Comparison of ENCODE assay signal across 23 cellular contexts in genomic region chr5:147821791-147822190, GRCh38. TPM values are rescaled to one million over a fixed set of nuclear protein-coding genes. Genes with fewer than 3 reads are reported as not detected.
DNase-seq lines count a peak whose midpoint lies in the region; TF ChIP-seq lines count a peak whose summit lies in the region.
"Had no signal": no experiment of that assay in that cellular context is flagged by ENCODE, and none has a peak within 500 bp of the region (broad histone marks: within the 10 kb centered on the region; RNA-seq: fewer than 3 reads in every experiment).

No MANE protein-coding gene starts in this region.

- no peak overlapping the region for H4K8ac ChIP-seq in neuronal stem cell (ENCODE audit: low read depth, low read length)
- H4K8ac ChIP-seq in H9 (replicated peaks; ENCODE audit: insufficient read length, low read depth, low read length): no peak overlapping the region

- H3K27ac ChIP-seq in BLaER1 treated with 17β-estradiol and CSF1 and Interleukin-3, amounts not matched to agents 10 nM and 100 nM: peak overlapping the region in 6 of 11 experiments; percentile 0 to 56 (median 16); a peak in 6 of 22 replicates
- H3K27ac ChIP-seq in Karpas-422 (ENCODE audit: low read length): no peak overlapping the region
- H3K27ac ChIP-seq in neuronal stem cell (replicated peaks; ENCODE audit: low read length): no peak overlapping the region
- H3K27ac ChIP-seq in H9 (ENCODE audit: insufficient read length, low read depth, low read length): no peak overlapping the region
- no peak overlapping the region for H3K27ac ChIP-seq in sigmoid colon
- no peak overlapping the region for H3K27ac ChIP-seq in RWPE1

- no peak overlapping the region for H4K5ac ChIP-seq in H9 (ENCODE audit: insufficient read length, low read depth, low read length)

- no peaks in the 10 kb centered on the region for H3K79me1 ChIP-seq in neuronal stem cell (ENCODE audit: low read depth, low read length)
- no peaks in the 10 kb centered on the region for H3K79me1 ChIP-seq in H9 (ENCODE audit: insufficient read depth, low read depth, low read length, poor library complexity, severe bottlenecking)

- H4K20me1 ChIP-seq in BLaER1 treated with 17β-estradiol and CSF1 and Interleukin-3, amounts not matched to agents 10 nM and 100 nM: no peaks in the 10 kb centered on the region
- H4K20me1 ChIP-seq in Karpas-422 (ENCODE audit: insufficient read depth, low read depth, low read length) (no peaks in the 10 kb centered on the region), H9 (ENCODE audit: control insufficient read depth, insufficient read depth, insufficient read length) (no peaks in the 10 kb centered on the region)

- H3K23me2 ChIP-seq in H9 (ENCODE audit: insufficient read length, low read depth, low read length, poor library complexity, severe bottlenecking): no peaks in the 10 kb centered on the region

- no peak overlapping the region for H3K56ac ChIP-seq in H9 (ENCODE audit: insufficient read length, low read depth, low read length)

- H3K18ac ChIP-seq in neuronal stem cell (ENCODE audit: low read length): no peak overlapping the region
- H3K18ac ChIP-seq in H9 (ENCODE audit: insufficient read length, low read depth, low read length): no peak overlapping the region

- no peaks in the 10 kb centered on the region for H3K9me3 ChIP-seq in BLaER1 treated with 17β-estradiol and CSF1 and Interleukin-3, amounts not matched to agents 10 nM and 100 nM (replicated peaks in 1 of 11)
- H3K9me3 ChIP-seq in Karpas-422 (ENCODE audit: low read length) (no peaks in the 10 kb centered on the region), neuronal stem cell (replicated peaks in 1 of 2; ENCODE audit: control insufficient read depth in 2 of 2, insufficient read depth in 1 of 2, low read depth in 1 of 2, low read length in 2 of 2) (no peaks in the 10 kb centered on the region), H9 (ENCODE audit: control insufficient read depth, low read depth, low read length) (no peaks in the 10 kb centered on the region), sigmoid colon (no peaks in the 10 kb centered on the region)
- H3K9me3 ChIP-seq: MG63 had no signal

- no peak overlapping the region for H3K4me3 Mint-ChIP-seq in dendritic cell treated with granulocyte-macrophage colony-stimulating factor and Interleukin-4, amounts not matched to agents 40 ng/mL and 50 ng/mL, for 4 days
- no peak overlapping the region for H3K4me3 Mint-ChIP-seq in H9

- no peak for DNase-seq in Karpas-422
- DNase-seq in neuronal stem cell (ENCODE audit: low spot score): no peak
- no peak for DNase-seq in H9
- no peak for DNase-seq in NCI-H2171 treated with DMSO at 0.1 percent for 48 hours (lab: John Stamatoyannopoulos, UW)
- no peak for DNase-seq in sigmoid colon
- no peak for DNase-seq in RWPE1 (ENCODE audit: low spot score)
- DNase-seq: C1 segment of cervical spinal cord, DMS153, GDM1, MG63, NCI-H1092, NCI-H1436 treated with DMSO at 0.1 percent for 48 hours, NCI-H2029, NCI-H2171, NCI-H446 treated with DMSO at 0.1 percent for 48 hours, NCI-H748 treated with DMSO at 0.1 percent for 48 hours, OCI-M1, RPMI8226, SIG-M5 had no signal

- no peak overlapping the region for H2BK20ac ChIP-seq in H9 (ENCODE audit: low read depth, low read length, poor library complexity, severe bottlenecking)

- POLR2A ChIA-PET in RWPE1 (lab: Yijun Ruan, JAX; ENCODE audit: low non-redundant PET): no interaction called here

- no peak for TF ChIP-seq POLR2A in sigmoid colon (IDR thresholded peaks at IDR 0.05)

- H3K27ac Mint-ChIP-seq in dendritic cell treated with granulocyte-macrophage colony-stimulating factor and Interleukin-4, amounts not matched to agents 40 ng/mL and 50 ng/mL, for 4 days: peak overlapping the region; percentile 67
- H3K27ac Mint-ChIP-seq in H9: no peak overlapping the region

- TF ChIP-seq EP300 in sigmoid colon (IDR thresholded peaks at IDR 0.05): no peak

- H3T11ph ChIP-seq in H9 (ENCODE audit: low read length): no peak overlapping the region

- no peak overlapping the region for H4K91ac ChIP-seq in neuronal stem cell (ENCODE audit: low read depth, low read length, poor library complexity)
- H4K91ac ChIP-seq in H9 (ENCODE audit: insufficient read length, low read depth, low read length): no peak overlapping the region

- no peaks in the 10 kb centered on the region for H3K9me3 Mint-ChIP-seq in dendritic cell treated with granulocyte-macrophage colony-stimulating factor and Interleukin-4, amounts not matched to agents 40 ng/mL and 50 ng/mL, for 4 days
- no peaks in the 10 kb centered on the region for H3K9me3 Mint-ChIP-seq in H9

- no peaks in the 10 kb centered on the region for H3K36me3 Mint-ChIP-seq in dendritic cell treated with granulocyte-macrophage colony-stimulating factor and Interleukin-4, amounts not matched to agents 40 ng/mL and 50 ng/mL, for 4 days (ENCODE audit: low read depth)
- H3K36me3 Mint-ChIP-seq in H9 (ENCODE audit: insufficient read depth in 1 of 3, low read depth in 3 of 3): no peaks in the 10 kb centered on the region

- H3K79me2 ChIP-seq in Karpas-422 (ENCODE audit: low read length): no peaks in the 10 kb centered on the region
- no peaks in the 10 kb centered on the region for H3K79me2 ChIP-seq in H9 (ENCODE audit: insufficient read depth, low read length)

- H3K23ac ChIP-seq in neuronal stem cell (ENCODE audit: low read depth, low read length, poor library complexity): no peak overlapping the region
- H3K23ac ChIP-seq in H9 (ENCODE audit: insufficient read length, low read depth, low read length): no peak overlapping the region

- H3K27me3 ChIP-seq in BLaER1 treated with 17β-estradiol and CSF1 and Interleukin-3, amounts not matched to agents 10 nM and 100 nM: no peaks in the 10 kb centered on the region
- H3K27me3 ChIP-seq in Karpas-422 (ENCODE audit: low read length) (no peaks in the 10 kb centered on the region), neuronal stem cell (ENCODE audit: control insufficient read depth in 3 of 3, insufficient read depth in 3 of 3, low read depth in 1 of 3, low read length in 3 of 3) (no peaks in the 10 kb centered on the region), H9 (ENCODE audit: insufficient read depth, low read length) (no peaks in the 10 kb centered on the region), sigmoid colon (no peaks in the 10 kb centered on the region)

- H3K27me3 Mint-ChIP-seq in dendritic cell treated with granulocyte-macrophage colony-stimulating factor and Interleukin-4, amounts not matched to agents 40 ng/mL and 50 ng/mL, for 4 days: no peaks in the 10 kb centered on the region
- H3K27me3 Mint-ChIP-seq in H9 (ENCODE audit: low read depth): no peaks in the 10 kb centered on the region

- H2BK5ac ChIP-seq in neuronal stem cell (ENCODE audit: low read length) (no peak overlapping the region), H9 (ENCODE audit: insufficient read length, low read length) (no peak overlapping the region)

- intact Hi-C loops in dendritic cell treated with granulocyte-macrophage colony-stimulating factor and Interleukin-4, amounts not matched to agents 40 ng/mL and 50 ng/mL, for 4 days (cut with micrococcal nuclease): loop anchor here (1.0 to 10.0 kb wide), 2 partner anchors 193 to 367 kb away; no protein-coding TSS in a partner anchor
- intact Hi-C loops in sigmoid colon (cut with DNase I): loop anchor here (1.0 kb wide), 1 partner anchor 193 kb away; no protein-coding TSS in a partner anchor

- H2AK5ac ChIP-seq in neuronal stem cell (ENCODE audit: low read depth, low read length) (no peak overlapping the region), H9 (ENCODE audit: insufficient read length, low read length) (no peak overlapping the region)

- H3K14ac ChIP-seq in neuronal stem cell (ENCODE audit: low read length) (no peak overlapping the region), H9 (ENCODE audit: insufficient read depth, low read length) (no peak overlapping the region)

- H3K4me1 ChIP-seq in BLaER1 treated with 17β-estradiol and CSF1 and Interleukin-3, amounts not matched to agents 10 nM and 100 nM: peaks cover 0 to 67% (median 8%) of the 10 kb centered on the region in 10 experiments; a peak in 11 of 20 replicates
- H3K4me1 ChIP-seq in Karpas-422 (ENCODE audit: low read length) (peaks cover 25% of the 10 kb centered on the region), neuronal stem cell (ENCODE audit: control insufficient read depth in 2 of 2, insufficient read depth in 1 of 2, low read depth in 1 of 2, low read length in 2 of 2) (peaks cover 0 to 1% of the 10 kb centered on the region in 2 donors), H9 (ENCODE audit: insufficient read depth, low read length) (no peaks in the 10 kb centered on the region), sigmoid colon (peaks cover 0 to 10% (median 0%) of the 10 kb centered on the region in 4 donors)

- H2BK15ac ChIP-seq in neuronal stem cell (ENCODE audit: low read length) (no peak overlapping the region), H9 (ENCODE audit: low read depth, low read length) (no peak overlapping the region)

- H3K4ac ChIP-seq in neuronal stem cell (ENCODE audit: low read length) (no peak overlapping the region), H9 (ENCODE audit: low read depth, low read length) (no peak overlapping the region)

- CTCF ChIA-PET in RWPE1 (lab: Yijun Ruan, JAX): interaction anchor here (1.1 to 2.3 kb wide), 2 partner anchors 183 to 193 kb away, joined by 4 to 69 read pairs; no protein-coding TSS in a partner anchor

- H2BK12ac ChIP-seq in neuronal stem cell (ENCODE audit: low read length): no peak overlapping the region
- H2BK12ac ChIP-seq in H9 (ENCODE audit: insufficient read length, low read depth, low read length): no peak overlapping the region

- H2BK120ac ChIP-seq in neuronal stem cell (ENCODE audit: low read depth, low read length): no peak overlapping the region
- no peak overlapping the region for H2BK120ac ChIP-seq in H9 (ENCODE audit: low read depth, low read length, poor library complexity, severe bottlenecking)

- H3K4me2 ChIP-seq in BLaER1 treated with 17β-estradiol and CSF1 and Interleukin-3, amounts not matched to agents 10 nM and 100 nM: peak overlapping the region in 9 of 11 experiments; percentile 2 to 85 (median 38); a peak in 12 of 22 replicates
- H3K4me2 ChIP-seq in Karpas-422 (ENCODE audit: low read depth, low read length, poor library complexity, severe bottlenecking): no peak overlapping the region
- no peak overlapping the region for H3K4me2 ChIP-seq in neuronal stem cell (ENCODE audit: insufficient read depth, low read length, poor library complexity, severe bottlenecking)
- H3K4me2 ChIP-seq in H9 (ENCODE audit: insufficient read depth, insufficient read length, low read length): no peak overlapping the region

- H3K36me3 ChIP-seq in BLaER1 treated with 17β-estradiol and CSF1 and Interleukin-3, amounts not matched to agents 10 nM and 100 nM: no peaks in the 10 kb centered on the region
- H3K36me3 ChIP-seq in Karpas-422 (ENCODE audit: insufficient read depth, low read length) (no peaks in the 10 kb centered on the region), neuronal stem cell (replicated peaks in 1 of 2; ENCODE audit: control insufficient read depth in 2 of 2, insufficient read depth in 2 of 2, low read length in 2 of 2) (no peaks in the 10 kb centered on the region), sigmoid colon (no peaks in the 10 kb centered on the region)
- H3K36me3 ChIP-seq: MG63 had no signal

- TF ChIP-seq CTCF in H9 (conservative IDR thresholded peaks at IDR 0.05) (no peak), sigmoid colon (IDR thresholded peaks at IDR 0.05) (no peak), RWPE1 (conservative IDR thresholded peaks at IDR 0.05; ENCODE audit: low read depth) (no peak)

- WGBS in neuronal stem cell (ENCODE audit: extremely low coverage in 2 of 2, insufficient read length in 2 of 2, insufficient replicate concordance in 1 of 2), 2 donors: no CpG with 5 or more reads among the region's 4 CpGs
- no CpG with 5 or more reads among the region's 4 CpGs for WGBS in H9 (ENCODE audit: extremely low coverage, insufficient read length, low lambda C conversion rate)
- 91 to 92% methylated on average over 4 of the region's 4 CpGs for WGBS in sigmoid colon, 2 donors

- peaks cover 34% of the 10 kb centered on the region for H3K4me1 Mint-ChIP-seq in dendritic cell treated with granulocyte-macrophage colony-stimulating factor and Interleukin-4, amounts not matched to agents 40 ng/mL and 50 ng/mL, for 4 days (ENCODE audit: low read depth)
- H3K4me1 Mint-ChIP-seq in H9: peaks cover 2 to 12% of the 10 kb centered on the region in 2 experiments; a peak in 2 of 4 replicates

- H3K9me2 ChIP-seq in Karpas-422 (replicated peaks; ENCODE audit: insufficient read depth, low read length): no peaks in the 10 kb centered on the region

- H3K4me3 ChIP-seq in BLaER1 treated with 17β-estradiol and CSF1 and Interleukin-3, amounts not matched to agents 10 nM and 100 nM: no peak overlapping the region
- H3K4me3 ChIP-seq in Karpas-422 (ENCODE audit: low read length) (no peak overlapping the region), neuronal stem cell (ENCODE audit: low read length in 2 of 2) (no peak overlapping the region), sigmoid colon (no peak overlapping the region)
- H3K4me3 ChIP-seq: MG63 had no signal

- H3K9ac ChIP-seq in BLaER1 treated with 17β-estradiol and CSF1 and Interleukin-3, amounts not matched to agents 10 nM and 100 nM: 0 out of 22 replicates have a peak overlapping the region, but pooled peaks of 1 of the 11 experiments have one; percentile 3
- no peak overlapping the region for H3K9ac ChIP-seq in Karpas-422 (ENCODE audit: low read length)
- no peak overlapping the region for H3K9ac ChIP-seq in neuronal stem cell (ENCODE audit: low read depth, low read length, poor library complexity)
- H3K9ac ChIP-seq in H9 (ENCODE audit: extremely low read depth, insufficient read length, low read length): no peak overlapping the region

- H2AFZ ChIP-seq in Karpas-422 (ENCODE audit: low read length) (peak overlapping the region; percentile 16; the same call in 1 of the 2 replicates), neuronal stem cell (ENCODE audit: low read length) (peak overlapping the region; percentile 52), H9 (ENCODE audit: low read length) (no peak overlapping the region)

RNA-seq across cellular contexts. Expression of gene SPINK1, which starts 9.7 kb away (rescaled TPM):
- not detected in 2 replicates for total RNA-seq in Karpas-422 (2014; rRNA removed; shearing (Covaris generic); ENCODE audit: low replicate concordance)
- polyA plus RNA-seq in neuronal stem cell (2013, experiment 1 of 2): not detected
- polyA plus RNA-seq in neuronal stem cell (2013, experiment 2 of 2): not detected
- 2.0 and 3.1 TPM in 2 replicates for total RNA-seq in H9 (2021)
- 1 to 10 TPM in 1 of 4 donors, not detected in 3; 4.6 TPM for total RNA-seq in sigmoid colon
- 100 to 1,000 TPM; 164 to 537 (median 283) TPM for polyA plus RNA-seq in sigmoid colon
- total RNA-seq: T-helper 1 cell treated with Interleukin-12 subunit alpha and Interleukin-12 subunit beta and Interleukin-4 antibody, amounts not matched to agents 30 ng/mL and 1 ng/mL, for 36 hours had no signal

RNA-seq across cellular contexts. Expression of gene JAKMIP2, which starts 39.3 kb away (rescaled TPM):
- 39.5 and 58.7 TPM in 2 replicates for total RNA-seq in Karpas-422 (2014; rRNA removed; shearing (Covaris generic); ENCODE audit: low replicate concordance)
- 32.6 TPM for polyA plus RNA-seq in neuronal stem cell (2013, experiment 1 of 2)
- polyA plus RNA-seq in neuronal stem cell (2013, experiment 2 of 2): 33.8 TPM
- total RNA-seq in H9 (2021) (5.4 and 6.4 TPM in 2 replicates), sigmoid colon (1 to 10 TPM; 2.5 to 8.9 (median 4.4) TPM)
- polyA plus RNA-seq in sigmoid colon: under 1 TPM in 2 of 3 donors, not detected in 1; under 0.01 to 0.71 TPM

RNA-seq across cellular contexts. Expression of gene SCGB3A2, which starts 56.7 kb away (rescaled TPM):
- total RNA-seq in Karpas-422 (2014; rRNA removed; shearing (Covaris generic); ENCODE audit: low replicate concordance): not detected in 2 replicates
- not detected for polyA plus RNA-seq in neuronal stem cell (2013, experiment 1 of 2)
- polyA plus RNA-seq in neuronal stem cell (2013, experiment 2 of 2): not detected
- total RNA-seq in H9 (2021) (62.5 and 66.0 TPM in 2 replicates), sigmoid colon (not detected)
- 1 to 10 TPM in 1 of 3 donors, not detected in 2; 3.6 TPM for polyA plus RNA-seq in sigmoid colon
- total RNA-seq: Daoy; T-helper 1 cell treated with Interleukin-12 subunit alpha and Interleukin-12 subunit beta and Interleukin-4 antibody, amounts not matched to agents 30 ng/mL and 1 ng/mL, for 36 hours had no signal

Comparison
In these comparisons a context has a peak if more than half of its experiments do, and no peak if none do; other contexts are left out.
1. H3K27ac ChIP-seq: peak in BLaER1 treated with 17β-estradiol and CSF1 and Interleukin-3, amounts not matched to agents 10 nM and 100 nM (6 of 11); none in Karpas-422 (single experiment), neuronal stem cell (single experiment), H9 (single experiment), sigmoid colon (0 of 4) and RWPE1 (single experiment).
2. H3K4me2 ChIP-seq: peak in BLaER1 treated with 17β-estradiol and CSF1 and Interleukin-3, amounts not matched to agents 10 nM and 100 nM (9 of 11); none in Karpas-422 (single experiment), neuronal stem cell (single experiment) and H9 (single experiment).
3. RNA of gene SCGB3A2, which starts 56.7 kb away (total RNA-seq): 62.5 to 66.0 TPM in H9; not detected in Karpas-422 and not detected in sigmoid colon; every median in the first group is over 10 times any median in the second.